16 cellular contexts compared by ENCODE assay signal in the genomic region with DNA sequence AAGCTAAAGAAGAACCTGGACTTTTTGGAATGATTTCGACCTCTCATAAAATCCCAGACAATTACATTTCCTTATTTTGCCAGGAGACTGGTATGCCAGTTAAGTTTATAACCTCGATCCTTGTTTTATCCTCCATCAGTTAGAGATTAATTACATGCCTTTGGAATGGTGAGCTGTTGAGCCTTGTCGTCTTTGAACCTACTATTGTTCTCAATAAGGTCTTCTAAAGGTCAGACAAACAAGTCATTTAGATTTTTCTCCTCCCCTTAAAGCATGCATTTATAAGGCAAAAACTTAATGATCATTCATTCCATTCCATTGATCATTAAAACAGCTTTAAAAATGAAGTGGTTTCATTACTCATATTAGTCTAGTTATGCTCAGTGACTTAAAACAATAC.
"Had no signal": no experiment of that assay in that cellular context is flagged by ENCODE, and none has a peak within 500 bp of the region (broad histone marks: within the 10 kb centered on the region; RNA-seq: fewer than 3 reads in every experiment).

No MANE protein-coding gene starts in this region.

- H3K36me3 ChIP-seq: brain microvascular endothelial cell, sigmoid colon, SJCRH30, thoracic aorta had no signal

- DNase-seq: activated B cell treated with CpG ODN at 0.5 μM for 24 hours; activated CD4-positive, alpha-beta T cell treated with anti-CD3 and anti-CD28 coated beads for 48 hours; activated CD8-positive, alpha-beta memory T cell treated with anti-CD3 and anti-CD28 coated beads for 24 hours; activated naive CD8-positive, alpha-beta T cell treated with anti-CD3 and anti-CD28 coated beads for 36 hours; anterior cingulate cortex; brain microvascular endothelial cell; effector CD8-positive, alpha-beta T cell; foreskin keratinocyte; mammary epithelial cell; sigmoid colon; SJCRH30; stimulated activated CD4-positive, alpha-beta T cell treated with anti-CD3 and anti-CD28 coated beads, Interleukin-1b, Interleukin-23, amount 100 ng/mL, for 48 hours; T-helper 2 cell had no signal

- H3K9me3 ChIP-seq: sigmoid colon, SJCRH30, thoracic aorta had no signal

- H3K9me3 Mint-ChIP-seq: activated B cell treated with CpG ODN at 0.5 μM for 24 hours; activated naive CD8-positive, alpha-beta T cell treated with anti-CD3 and anti-CD28 coated beads for 36 hours had no signal

- H3K27ac Mint-ChIP-seq: activated B cell treated with CpG ODN at 0.5 μM for 24 hours; activated naive CD8-positive, alpha-beta T cell treated with anti-CD3 and anti-CD28 coated beads for 36 hours had no signal

- H3K27ac ChIP-seq: brain microvascular endothelial cell, foreskin keratinocyte, sigmoid colon, SJCRH30, thoracic aorta had no signal

- H3K27me3 Mint-ChIP-seq: activated B cell treated with CpG ODN at 0.5 μM for 24 hours; activated naive CD8-positive, alpha-beta T cell treated with anti-CD3 and anti-CD28 coated beads for 36 hours; activated T-helper 17 cell treated with anti-CD3 and anti-CD28 coated beads, Interleukin-2, amount 50 U/mL, for 72 hours had no signal

- ATAC-seq: activated T-helper 17 cell treated with anti-CD3 and anti-CD28 coated beads, Interleukin-2, amount 50 U/mL, for 72 hours; foreskin keratinocyte; left lobe of liver had no signal

- H3K4me3 ChIP-seq: sigmoid colon, SJCRH30, thoracic aorta had no signal

- H3K36me3 Mint-ChIP-seq: activated naive CD8-positive, alpha-beta T cell treated with anti-CD3 and anti-CD28 coated beads for 36 hours had no signal

- H3K4me1 ChIP-seq: foreskin keratinocyte, SJCRH30 had no signal

- H3K4me3 Mint-ChIP-seq: activated B cell treated with CpG ODN at 0.5 μM for 24 hours; activated naive CD8-positive, alpha-beta T cell treated with anti-CD3 and anti-CD28 coated beads for 36 hours; activated T-helper 17 cell treated with anti-CD3 and anti-CD28 coated beads, Interleukin-2, amount 50 U/mL, for 72 hours had no signal

- H3K4me1 Mint-ChIP-seq: activated B cell treated with CpG ODN at 0.5 μM for 24 hours had no signal

- H3K27me3 ChIP-seq: brain microvascular endothelial cell, foreskin keratinocyte, sigmoid colon, SJCRH30 had no signal
